ENCODE assay signal across 8 cellular contexts in genomic region chr11:128956401-128957203, GRCh38. TPM values are rescaled to one million over a fixed set of nuclear protein-coding genes. Genes with fewer than 3 reads are reported as not detected.
A peak's percentile ranks its signal among the peaks of the same experiment; 100 is the strongest.
DNase-seq lines count a peak whose midpoint lies in the region; ATAC-seq and TF ChIP-seq lines count a peak whose summit lies in the region.

No MANE protein-coding gene starts in this region.

- no peak overlapping the region for H3K4me2 ChIP-seq in HCT116 (ENCODE audit: low read length)

- H3K36me3 Mint-ChIP-seq in activated CD8-positive, alpha-beta memory T cell treated with anti-CD3 and anti-CD28 coated beads, Interleukin-2, amount 10 ng/mL, durations not matched to agents 7 days and 5 days, result no peaks in the 10 kb centered on the region
- H3K36me3 Mint-ChIP-seq in nephron (ENCODE audit: low read depth), result no peaks in the 10 kb centered on the region
- H3K36me3 Mint-ChIP-seq in activated T-helper 17 cell treated with anti-CD3 and anti-CD28 coated beads, Interleukin-2, amount 50 U/mL, for 72 hours (ENCODE audit: low read depth), result no peaks in the 10 kb centered on the region

- H3K27ac ChIP-seq in HCT116 (ENCODE audit: low read depth, low read length), result no peak overlapping the region

- TF ChIP-seq CTCF in HCT116 (IDR thresholded peaks at IDR 0.05 in 2 of 3, conservative IDR thresholded peaks at IDR 0.05 in 1 of 3; ENCODE audit: borderline replicate concordance in 1 of 3, insufficient read depth in 1 of 3, low read depth in 2 of 3, low read length in 2 of 3) (peak; percentile 58 to 95 (median 76)), fibroblast of mammary gland (conservative IDR thresholded peaks at IDR 0.05; ENCODE audit: control insufficient read depth, insufficient read depth, low read depth, low read length) (peak; percentile 73), nephron (IDR thresholded peaks at IDR 0.05; ENCODE audit: unreplicated experiment in 3 of 3) (peak; percentile 82 to 87 (median 83))

- peak; percentile 66 for ATAC-seq in activated CD8-positive, alpha-beta memory T cell treated with anti-CD3 and anti-CD28 coated beads, Interleukin-2, amount 10 ng/mL, durations not matched to agents 7 days and 5 days
- ATAC-seq in HCT116, result peak; percentile 94
- ATAC-seq in activated T-helper 17 cell treated with anti-CD3 and anti-CD28 coated beads, Interleukin-2, amount 50 U/mL, for 72 hours (replicated peaks), result no peak

- H3K9me2 ChIP-seq in HCT116 (ENCODE audit: insufficient read depth), result no peaks in the 10 kb centered on the region

- H3K36me3 ChIP-seq in HCT116 (ENCODE audit: control insufficient read depth in 1 of 2, insufficient read depth in 2 of 2, low read length in 2 of 2), result no peaks in the 10 kb centered on the region

- peaks cover 50% of the 10 kb centered on the region for H3K27me3 Mint-ChIP-seq in activated CD8-positive, alpha-beta memory T cell treated with anti-CD3 and anti-CD28 coated beads, Interleukin-2, amount 10 ng/mL, durations not matched to agents 7 days and 5 days
- no peaks in the 10 kb centered on the region for H3K27me3 Mint-ChIP-seq in nephron (ENCODE audit: low read depth)
- peaks cover 15% of the 10 kb centered on the region for H3K27me3 Mint-ChIP-seq in activated T-helper 17 cell treated with anti-CD3 and anti-CD28 coated beads, Interleukin-2, amount 50 U/mL, for 72 hours

- no peaks in the 10 kb centered on the region for H3K9me3 Mint-ChIP-seq in activated CD8-positive, alpha-beta memory T cell treated with anti-CD3 and anti-CD28 coated beads, Interleukin-2, amount 10 ng/mL, durations not matched to agents 7 days and 5 days (ENCODE audit: low read depth)
- no peaks in the 10 kb centered on the region for H3K9me3 Mint-ChIP-seq in nephron
- H3K9me3 Mint-ChIP-seq in activated T-helper 17 cell treated with anti-CD3 and anti-CD28 coated beads, Interleukin-2, amount 50 U/mL, for 72 hours, result no peaks in the 10 kb centered on the region

- H2AFZ ChIP-seq in HCT116 (ENCODE audit: low read depth, low read length, poor library complexity, severe bottlenecking), result no peak overlapping the region

- TF ChIP-seq RAD21 in HCT116 (IDR thresholded peaks at IDR 0.05; ENCODE audit: low read depth), result peak; percentile 94

- CTCF ChIA-PET in activated CD8-positive, alpha-beta memory T cell treated with anti-CD3 and anti-CD28 coated beads, Interleukin-2, amount 10 ng/mL, durations not matched to agents 7 days and 5 days (lab: Charles Lee), result interaction anchor here (0.9 to 10.7 kb wide), 27 partner anchors 8 to 799 kb away, joined by 3 to 141 read pairs (median 5); no protein-coding TSS in a partner anchor
- CTCF ChIA-PET in HCT116 (lab: Charles Lee), result interaction anchor here (0.6 to 2.5 kb wide), 16 partner anchors 9 to 784 kb away, joined by 3 to 213 read pairs (median 6); partner anchors contain the start of gene KCNJ5

- RAD21 ChIA-PET in HCT116 (lab: Charles Lee; ENCODE audit: low non-redundant PET in 1 of 2, low total read pairs in 2 of 2, uncharacterized antibody in 2 of 2, unreplicated experiment in 2 of 2), result interaction anchor here (1.3 to 1.7 kb wide), 6 partner anchors 64 to 72 kb away, joined by 3 to 22 read pairs (median 10); no protein-coding TSS in a partner anchor

- H3K4me3 ChIP-seq in HCT116 (replicated peaks in 1 of 2; ENCODE audit: low read depth in 1 of 2, low read length in 2 of 2) (no peak overlapping the region), fibroblast of mammary gland (ENCODE audit: control insufficient read depth, low read depth, low read length) (no peak overlapping the region)

- no peak overlapping the region for H3K27ac Mint-ChIP-seq in activated CD8-positive, alpha-beta memory T cell treated with anti-CD3 and anti-CD28 coated beads, Interleukin-2, amount 10 ng/mL, durations not matched to agents 7 days and 5 days
- H3K27ac Mint-ChIP-seq in nephron, result no peak overlapping the region
- H3K27ac Mint-ChIP-seq in activated T-helper 17 cell treated with anti-CD3 and anti-CD28 coated beads, Interleukin-2, amount 50 U/mL, for 72 hours, result no peak overlapping the region

- POLR2A ChIA-PET in HCT116 (lab: Charles Lee), result interaction anchor here (0.7 to 1.5 kb wide), 4 partner anchors 66 to 375 kb away, joined by 3 to 6 read pairs (median 4); no protein-coding TSS in a partner anchor

- H4K20me1 ChIP-seq in HCT116 (ENCODE audit: insufficient read depth), result no peaks in the 10 kb centered on the region

- peaks cover 2% of the 10 kb centered on the region for H3K4me1 Mint-ChIP-seq in activated CD8-positive, alpha-beta memory T cell treated with anti-CD3 and anti-CD28 coated beads, Interleukin-2, amount 10 ng/mL, durations not matched to agents 7 days and 5 days
- H3K4me1 Mint-ChIP-seq in nephron, result peaks cover 7% of the 10 kb centered on the region
- no peaks in the 10 kb centered on the region for H3K4me1 Mint-ChIP-seq in activated T-helper 17 cell treated with anti-CD3 and anti-CD28 coated beads, Interleukin-2, amount 50 U/mL, for 72 hours

- H3K79me2 ChIP-seq in HCT116 (ENCODE audit: insufficient read depth, low read length), result no peaks in the 10 kb centered on the region

- no peak overlapping the region for H3K9ac ChIP-seq in HCT116 (ENCODE audit: low read length)

- H3K4me3 Mint-ChIP-seq in activated CD8-positive, alpha-beta memory T cell treated with anti-CD3 and anti-CD28 coated beads, Interleukin-2, amount 10 ng/mL, durations not matched to agents 7 days and 5 days, result no peak overlapping the region
- H3K4me3 Mint-ChIP-seq in nephron, result no peak overlapping the region
- no peak overlapping the region for H3K4me3 Mint-ChIP-seq in activated T-helper 17 cell treated with anti-CD3 and anti-CD28 coated beads, Interleukin-2, amount 50 U/mL, for 72 hours

- TF ChIP-seq POLR2A in HCT116 (IDR thresholded peaks at IDR 0.05; ENCODE audit: borderline replicate concordance, extremely low read depth, insufficient read depth, insufficient read length), result no peak

- H3K27me3 ChIP-seq in HCT116 (ENCODE audit: insufficient read depth, low read length), result no peaks in the 10 kb centered on the region

- no TSS peak for BruUV-seq in HCT116 (replicated peaks; lab: Mats Ljungman, UMichigan)

- intact Hi-C loops in HCT116 (cut with micrococcal nuclease), result loop anchor here (1.0 to 10.0 kb wide), 4 partner anchors 48 to 924 kb away; no protein-coding TSS in a partner anchor

- no peaks in the 10 kb centered on the region for H3K9me3 ChIP-seq in HCT116 (ENCODE audit: control insufficient read depth in 1 of 2, insufficient read depth in 1 of 2, low read depth in 1 of 2, low read length in 2 of 2)

- H3K4me1 ChIP-seq in HCT116 (ENCODE audit: control insufficient read depth in 1 of 2, insufficient read depth in 2 of 2, low read length in 2 of 2), result no peaks in the 10 kb centered on the region

- no peak for DNase-seq in activated CD8-positive, alpha-beta memory T cell treated with anti-CD3 and anti-CD28 coated beads, Interleukin-2, amount 10 ng/mL, durations not matched to agents 7 days and 5 days
- DNase-seq in activated CD8-positive, alpha-beta memory T cell treated with anti-CD3 and anti-CD28 coated beads for 24 hours, result no peak
- DNase-seq in HCT116 (ENCODE audit: low read depth, low spot score) (peak; percentile 73), NCI-H1417 (lab: John Stamatoyannopoulos, UW) (peak; percentile 53 to 87 (median 69)), SKM-1 treated with dmso at 0.1 percent for 144 hours (lab: John Stamatoyannopoulos, UW; ENCODE audit: unreplicated experiment) (peak; percentile 60), fibroblast of mammary gland (ENCODE audit: low read depth) (peak; percentile 78)

TF ChIP-seq in HCT116, 20 proteins besides CTCF, POLR2A, EP300 and RAD21:
- no peak for TF ChIP-seq CEBPB (IDR thresholded peaks at IDR 0.05; ENCODE audit: low read depth)
- TF ChIP-seq ELF1 (IDR thresholded peaks at IDR 0.05; ENCODE audit: borderline replicate concordance, low read depth), result no peak
- no peak for TF ChIP-seq ZNF274 (IDR thresholded peaks at IDR 0.05; ENCODE audit: low read depth, low read length)
- TF ChIP-seq JUND (IDR thresholded peaks at IDR 0.05), result no peak
- TF ChIP-seq ZBTB33 (IDR thresholded peaks at IDR 0.05; ENCODE audit: extremely low read depth, insufficient replicate concordance, low read length), result no peak
- TF ChIP-seq EZH2phosphoT487 (IDR thresholded peaks at IDR 0.05; ENCODE audit: borderline replicate concordance), result no peak

RNA-seq across cellular contexts. Expression of gene TP53AIP1, which starts 13.9 kb away (rescaled TPM):
- total RNA-seq in activated CD8-positive, alpha-beta memory T cell treated with anti-CD3 and anti-CD28 coated beads, Interleukin-2, amount 10 ng/mL, durations not matched to agents 7 days and 5 days, result not detected
- 0.15 TPM for total RNA-seq in HCT116 (2021; ENCODE audit: unreplicated experiment)
- polyA plus RNA-seq in HCT116 (2012), result 0.05 and 0.09 TPM in 2 replicates
- total RNA-seq in activated T-helper 17 cell treated with anti-CD3 and anti-CD28 coated beads, Interleukin-2, amount 50 U/mL, for 72 hours, result not detected

Comparison
In these comparisons a context has a peak if more than half of its experiments do, and no peak if none do; other contexts are left out.
1. DNase-seq: peak in HCT116 (single experiment), NCI-H1417 (3 of 3), SKM-1 treated with dmso at 0.1 percent for 144 hours (single experiment) and fibroblast of mammary gland (single experiment); none in activated CD8-positive, alpha-beta memory T cell treated with anti-CD3 and anti-CD28 coated beads, Interleukin-2, amount 10 ng/mL, durations not matched to agents 7 days and 5 days (single experiment) and activated CD8-positive, alpha-beta memory T cell treated with anti-CD3 and anti-CD28 coated beads for 24 hours (single experiment).
2. Peak in every context shown above with its lines, with median percentiles within 50 percentile points of each other: CTCF ChIP-seq.